ENCODE assay signal across 16 cellular contexts in the genomic region with DNA sequence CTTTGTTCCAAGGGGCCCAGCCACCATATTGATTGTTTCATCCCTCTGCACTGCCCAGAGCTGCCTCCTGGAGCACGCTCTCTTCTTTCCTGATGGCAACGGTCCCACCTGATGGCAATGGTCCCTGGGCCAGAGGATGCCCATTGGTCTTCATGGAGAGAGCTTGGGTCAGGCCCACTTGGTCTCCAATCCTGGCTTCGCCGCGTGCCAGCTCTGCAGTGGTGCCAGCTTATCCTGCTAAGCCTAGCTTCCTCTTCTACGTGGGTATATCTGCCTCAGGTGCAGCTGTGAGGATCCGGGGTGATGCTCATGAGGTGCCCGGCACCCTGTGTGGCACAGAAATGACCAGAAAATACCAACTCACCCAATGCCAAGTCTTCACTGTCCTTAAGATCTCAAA.
A peak's percentile ranks its signal among the peaks of the same experiment; 100 is the strongest.
DNase-seq lines count a peak whose midpoint lies in the region; ATAC-seq, FAIRE-seq and TF ChIP-seq lines count a peak whose summit lies in the region.
"Had no signal": no experiment of that assay in that cellular context is flagged by ENCODE, and none has a peak within 500 bp of the region (broad histone marks: within the 10 kb centered on the region; RNA-seq: fewer than 3 reads in every experiment).

No MANE protein-coding gene starts in this region.

- H3K23ac ChIP-seq in H1 (ENCODE audit: insufficient read length), result no peak overlapping the region

- H3K4me2 ChIP-seq in A549 (no peak overlapping the region), H1 (ENCODE audit: insufficient read depth in 1 of 2, low read depth in 2 of 2, low read length in 2 of 2) (no peak overlapping the region)

- H3K36me3 ChIP-seq in H1 (ENCODE audit: control insufficient read depth in 2 of 4, insufficient read depth in 4 of 4, low read length in 3 of 4), result no peaks in the 10 kb centered on the region
- H3K36me3 ChIP-seq in naive thymus-derived CD4-positive, alpha-beta T cell (ENCODE audit: control insufficient read depth in 2 of 3, insufficient read depth in 3 of 3, low read length in 3 of 3), result no peaks in the 10 kb centered on the region
- H3K36me3 ChIP-seq: BLaER1 treated with 17β-estradiol and CSF1 and Interleukin-3, amounts not matched to agents 10 nM and 100 nM; HAP-1 had no signal

- no peak for TF ChIP-seq POLR2A in A549 (IDR thresholded peaks at IDR 0.05; ENCODE audit: low read length)
- no peak for TF ChIP-seq POLR2A in H1 (IDR thresholded peaks at IDR 0.05; ENCODE audit: control extremely low read depth in 1 of 2, low read depth in 2 of 2, low read length in 2 of 2)

- ATAC-seq in A549, result no peak
- peak; percentile 8 for ATAC-seq in stimulated activated effector memory CD8-positive, alpha-beta T cell treated with anti-CD3 and anti-CD28 coated beads, Interleukin-12 subunit alpha, Interleukin-12 subunit beta, amount 100 ng/mL, for 72 hours
- ATAC-seq in naive thymus-derived CD4-positive, alpha-beta T cell, result no peak
- ATAC-seq: CD8-positive, alpha-beta T cell had no signal

- no peak for DNase-seq in A549 (ENCODE audit: low read depth in 1 of 2, low spot score in 1 of 2)
- no peak for DNase-seq in H1 (ENCODE audit: low read depth in 1 of 2, low spot score in 2 of 2)
- no peak for DNase-seq in nephron progenitor cell
- peak in 1 of 2 donors; percentile 29 for DNase-seq in stimulated activated effector memory CD8-positive, alpha-beta T cell treated with anti-CD3 and anti-CD28 coated beads, Interleukin-12 subunit alpha, Interleukin-12 subunit beta, amount 100 ng/mL, for 72 hours (ENCODE audit: low spot score in 2 of 2)
- no peak for DNase-seq in cerebellar cortex (ENCODE audit: low spot score)
- DNase-seq in RCC 7860 (ENCODE audit: low spot score), result no peak
- no peak for DNase-seq in naive thymus-derived CD4-positive, alpha-beta T cell
- DNase-seq: 8988T; Calu3; CD8-positive, alpha-beta T cell; DMS79 treated with DMSO at 0.1 percent for 48 hours; GF-D8 had no signal

- peaks cover 9% of the 10 kb centered on the region for H3K27me3 Mint-ChIP-seq in nephron progenitor cell (ENCODE audit: low read depth, poor library complexity)
- peaks cover 0 to 28% (median 15%) of the 10 kb centered on the region in 5 donors for H3K27me3 Mint-ChIP-seq in naive thymus-derived CD4-positive, alpha-beta T cell

- no peak overlapping the region for H2BK15ac ChIP-seq in H1 (ENCODE audit: low read length)

- H3K4me3 Mint-ChIP-seq in nephron progenitor cell, result no peak overlapping the region
- no peak overlapping the region for H3K4me3 Mint-ChIP-seq in stimulated activated effector memory CD8-positive, alpha-beta T cell treated with anti-CD3 and anti-CD28 coated beads, Interleukin-12 subunit alpha, Interleukin-12 subunit beta, amount 100 ng/mL, for 72 hours
- no peak overlapping the region for H3K4me3 Mint-ChIP-seq in naive thymus-derived CD4-positive, alpha-beta T cell
- H3K4me3 Mint-ChIP-seq: B cell; CD8-positive, alpha-beta T cell had no signal

- H2AFZ ChIP-seq in H1 (ENCODE audit: low read length), result no peak overlapping the region

- 93% methylated on average over 6 of the region's 8 CpGs for WGBS in A549 (ENCODE audit: missing lambda C conversion rate)
- 92% methylated on average over 8 of the region's 8 CpGs; no CpG with 5 or more reads in 1 of the 2 experiments for WGBS in H1 (ENCODE audit: extremely low coverage in 1 of 2, insufficient coverage in 1 of 2, insufficient read length in 1 of 2, insufficient replicate concordance in 2 of 2, low coverage in 1 of 2, low lambda C conversion rate in 2 of 2, missing lambda C conversion rate in 1 of 2), 2 experiments

- H2BK5ac ChIP-seq in H1 (ENCODE audit: low read depth, low read length), result no peak overlapping the region

- no peak overlapping the region for H3K9ac ChIP-seq in H1 (replicated peaks in 1 of 4; ENCODE audit: extremely low read depth in 1 of 4, low read depth in 3 of 4, low read length in 3 of 4)
- H3K9ac ChIP-seq: BLaER1 treated with 17β-estradiol and CSF1 and Interleukin-3, amounts not matched to agents 10 nM and 100 nM had no signal

- H3K4ac ChIP-seq in H1 (replicated peaks; ENCODE audit: insufficient read length, low read depth, low read length), result no peak overlapping the region

- H4K8ac ChIP-seq in H1 (ENCODE audit: extremely low read depth, insufficient read depth, low read length), result no peak overlapping the region

- no peaks in the 10 kb centered on the region for H3K9me3 Mint-ChIP-seq in nephron progenitor cell
- H3K9me3 Mint-ChIP-seq in stimulated activated effector memory CD8-positive, alpha-beta T cell treated with anti-CD3 and anti-CD28 coated beads, Interleukin-12 subunit alpha, Interleukin-12 subunit beta, amount 100 ng/mL, for 72 hours, result no peaks in the 10 kb centered on the region
- no peaks in the 10 kb centered on the region for H3K9me3 Mint-ChIP-seq in naive thymus-derived CD4-positive, alpha-beta T cell
- H3K9me3 Mint-ChIP-seq: CD8-positive, alpha-beta T cell had no signal

- H2BK120ac ChIP-seq in H1 (replicated peaks; ENCODE audit: low read depth, low read length), result no peak overlapping the region

- H3K4me3 ChIP-seq in A549 (no peak overlapping the region), H1 (ENCODE audit: extremely low read depth in 1 of 4, insufficient read depth in 2 of 4, low read depth in 3 of 4, low read length in 4 of 4) (no peak overlapping the region)
- H3K4me3 ChIP-seq in naive thymus-derived CD4-positive, alpha-beta T cell (ENCODE audit: low read length), result no peak overlapping the region
- H3K4me3 ChIP-seq: BLaER1 treated with 17β-estradiol and CSF1 and Interleukin-3, amounts not matched to agents 10 nM and 100 nM; HAP-1 had no signal

- no peak overlapping the region for H2BK20ac ChIP-seq in H1 (ENCODE audit: low read length)

- H3K4me1 ChIP-seq in A549 (peaks cover 18% of the 10 kb centered on the region), H1 (replicated peaks in 1 of 4; ENCODE audit: control insufficient read depth in 3 of 4, insufficient read depth in 4 of 4, low read length in 3 of 4) (no peaks in the 10 kb centered on the region; a peak in 1 of 7 replicates)
- H3K4me1 ChIP-seq in naive thymus-derived CD4-positive, alpha-beta T cell (ENCODE audit: control insufficient read depth in 2 of 2, insufficient read depth in 2 of 2, low read length in 2 of 2), result no peaks in the 10 kb centered on the region
- H3K4me1 ChIP-seq: HAP-1 had no signal

- H3K36me3 Mint-ChIP-seq in nephron progenitor cell (ENCODE audit: low read depth), result no peaks in the 10 kb centered on the region
- no peaks in the 10 kb centered on the region for H3K36me3 Mint-ChIP-seq in stimulated activated effector memory CD8-positive, alpha-beta T cell treated with anti-CD3 and anti-CD28 coated beads, Interleukin-12 subunit alpha, Interleukin-12 subunit beta, amount 100 ng/mL, for 72 hours
- H3K36me3 Mint-ChIP-seq in naive thymus-derived CD4-positive, alpha-beta T cell, result no peaks in the 10 kb centered on the region
- H3K36me3 Mint-ChIP-seq: CD8-positive, alpha-beta T cell had no signal

- no peaks in the 10 kb centered on the region for H3K27me3 ChIP-seq in H1 (replicated peaks in 1 of 4; ENCODE audit: control insufficient read depth in 3 of 4, extremely low read depth in 1 of 4, insufficient read depth in 3 of 4, low read length in 3 of 4)
- H3K27me3 ChIP-seq in naive thymus-derived CD4-positive, alpha-beta T cell (ENCODE audit: control insufficient read depth in 2 of 2, insufficient read depth in 2 of 2, low read length in 2 of 2), result no peaks in the 10 kb centered on the region

- POLR2A ChIA-PET in A549 (lab: Yijun Ruan, JAX) (no interaction called here), H1 (lab: Charles Lee; ENCODE audit: partially characterized antibody) (no interaction called here)
- POLR2A ChIA-PET in naive thymus-derived CD4-positive, alpha-beta T cell (lab: Charles Lee), result no interaction called here

- H3K18ac ChIP-seq in H1 (ENCODE audit: extremely low read depth, low read length), result no peak overlapping the region

- no peak overlapping the region for H4K5ac ChIP-seq in H1 (ENCODE audit: insufficient read length, low read depth, low read length)

- no peak overlapping the region for H4K91ac ChIP-seq in H1 (replicated peaks; ENCODE audit: insufficient read length, low read length)

- TF ChIP-seq EP300 in A549 (IDR thresholded peaks at IDR 0.05), result no peak
- TF ChIP-seq EP300 in H1 (IDR thresholded peaks at IDR 0.05; ENCODE audit: borderline replicate concordance in 1 of 2, low read depth in 2 of 2, low read length in 2 of 2), result no peak

- CTCF ChIA-PET in A549 (lab: Yijun Ruan, JAX) (no interaction called here), H1 (lab: Charles Lee; ENCODE audit: partially characterized antibody) (interaction anchor here (0.6 to 2.5 kb wide), 5 partner anchors 13 to 252 kb away, joined by 3 to 9 read pairs (median 3); no protein-coding TSS in a partner anchor)
- CTCF ChIA-PET in naive thymus-derived CD4-positive, alpha-beta T cell (lab: Charles Lee), result interaction anchor here (0.7 kb wide), 1 partner anchor 501 kb away, joined by 3 read pairs; no protein-coding TSS in a partner anchor

- FAIRE-seq in A549 (lab: Jason Lieb, UNC), result no peak
- no peak for FAIRE-seq in H1 (lab: Jason Lieb, UNC)
- no peak for FAIRE-seq in RCC 7860 (lab: Jason Lieb, UNC)

- no peaks in the 10 kb centered on the region for H3K4me1 Mint-ChIP-seq in nephron progenitor cell
- no peaks in the 10 kb centered on the region for H3K4me1 Mint-ChIP-seq in stimulated activated effector memory CD8-positive, alpha-beta T cell treated with anti-CD3 and anti-CD28 coated beads, Interleukin-12 subunit alpha, Interleukin-12 subunit beta, amount 100 ng/mL, for 72 hours
- H3K4me1 Mint-ChIP-seq in naive thymus-derived CD4-positive, alpha-beta T cell, result no peaks in the 10 kb centered on the region
- H3K4me1 Mint-ChIP-seq: B cell had no signal

- no peak for TF ChIP-seq CTCF in A549 (IDR thresholded peaks at IDR 0.05)
- TF ChIP-seq CTCF in H1 (IDR thresholded peaks at IDR 0.05; ENCODE audit: control extremely low read depth in 1 of 3, insufficient read depth in 1 of 3, low read depth in 1 of 3, low read length in 3 of 3), result no peak
- no peak for TF ChIP-seq CTCF in nephron progenitor cell (IDR thresholded peaks at IDR 0.05)

- H3K9me3 ChIP-seq in A549 (peaks cover 22% of the 10 kb centered on the region), H1 (ENCODE audit: insufficient read depth in 2 of 2, low read depth in 1 of 2, low read length in 1 of 2) (no peaks in the 10 kb centered on the region)
- H3K9me3 ChIP-seq in naive thymus-derived CD4-positive, alpha-beta T cell (ENCODE audit: control insufficient read depth in 2 of 3, low read length in 3 of 3), result no peaks in the 10 kb centered on the region
- H3K9me3 ChIP-seq: BLaER1 treated with 17β-estradiol and CSF1 and Interleukin-3, amounts not matched to agents 10 nM and 100 nM; HAP-1 had no signal

- H3K23me2 ChIP-seq in H1 (ENCODE audit: low read depth, low read length), result no peaks in the 10 kb centered on the region

- peak overlapping the region; percentile 73 to 87; a peak in 5 of 6 replicates for H3K27ac ChIP-seq in A549
- H3K27ac ChIP-seq in H1 (ENCODE audit: low read depth, low read length), result no peak overlapping the region
- no peak overlapping the region for H3K27ac ChIP-seq in naive thymus-derived CD4-positive, alpha-beta T cell (ENCODE audit: low read depth, low read length)
- H3K27ac ChIP-seq: BLaER1 treated with 17β-estradiol and CSF1 and Interleukin-3, amounts not matched to agents 10 nM and 100 nM; HL-60 had no signal

- no peaks in the 10 kb centered on the region for H4K20me1 ChIP-seq in H1 (replicated peaks in 1 of 2; ENCODE audit: control insufficient read depth in 1 of 2, insufficient read depth in 2 of 2, low read length in 2 of 2)
- H4K20me1 ChIP-seq: BLaER1 treated with 17β-estradiol and CSF1 and Interleukin-3, amounts not matched to agents 10 nM and 100 nM had no signal

- 0 out of 2 replicates have a peak overlapping the region, but pooled peaks have one; percentile 14 for H2BK12ac ChIP-seq in H1 (ENCODE audit: low read depth, low read length)

- H3K14ac ChIP-seq in H1 (ENCODE audit: insufficient read length), result no peak overlapping the region

- H3K79me1 ChIP-seq in H1 (ENCODE audit: low read depth, low read length), result no peaks in the 10 kb centered on the region

- no peaks in the 10 kb centered on the region for H3K79me2 ChIP-seq in H1 (ENCODE audit: control insufficient read depth in 1 of 2, insufficient read depth in 2 of 2, low read length in 2 of 2)

- peak overlapping the region; percentile 73 for H3K27ac Mint-ChIP-seq in nephron progenitor cell
- H3K27ac Mint-ChIP-seq in stimulated activated effector memory CD8-positive, alpha-beta T cell treated with anti-CD3 and anti-CD28 coated beads, Interleukin-12 subunit alpha, Interleukin-12 subunit beta, amount 100 ng/mL, for 72 hours, result no peak overlapping the region
- no peak overlapping the region for H3K27ac Mint-ChIP-seq in naive thymus-derived CD4-positive, alpha-beta T cell
- H3K27ac Mint-ChIP-seq: B cell; CD8-positive, alpha-beta T cell had no signal

- no peak overlapping the region for H3K56ac ChIP-seq in H1 (replicated peaks; ENCODE audit: insufficient read length, low read depth, low read length)

- intact Hi-C loops in naive thymus-derived CD4-positive, alpha-beta T cell (cut with micrococcal nuclease), result no loop called here

- no peak for TF ChIP-seq RAD21 in A549 (conservative IDR thresholded peaks at IDR 0.05 in 1 of 2, IDR thresholded peaks at IDR 0.05 in 1 of 2)
- no peak for TF ChIP-seq RAD21 in H1 (IDR thresholded peaks at IDR 0.05 in 1 of 2, conservative IDR thresholded peaks at IDR 0.05 in 1 of 2; ENCODE audit: low read depth in 2 of 2, low read length in 2 of 2)

- H2AK5ac ChIP-seq in H1 (ENCODE audit: low read depth, low read length), result no peak overlapping the region

Comparison
In these comparisons a context has a peak if more than half of its experiments do, and no peak if none do; other contexts are left out.
1. H3K27ac ChIP-seq: peak in A549 (2 of 2); none in H1 (single experiment) and naive thymus-derived CD4-positive, alpha-beta T cell (single experiment).